Comparison of ENCODE assay signal across 8 cellular contexts in genomic region chr2:45860136-45861106, GRCh38.
DNase-seq lines count a peak whose midpoint lies in the region; ATAC-seq and TF ChIP-seq lines count a peak whose summit lies in the region.

No MANE protein-coding gene starts in this region.

- H4K5ac ChIP-seq in IMR-90 (ENCODE audit: low read depth, low read length) = no peak overlapping the region; the same call in 1 of the 2 replicates

- H3K9me1 ChIP-seq in IMR-90 (ENCODE audit: insufficient read depth, low read length) = 0 out of 2 replicates have a peak, but pooled peaks cover 3% of the 10 kb centered on the region

- no peak overlapping the region for H2BK20ac ChIP-seq in IMR-90 (ENCODE audit: low read depth, low read length)

- no peaks in the 10 kb centered on the region for H3K36me3 ChIP-seq in CD4-positive, alpha-beta memory T cell (ENCODE audit: insufficient read depth, low read length)
- no peaks in the 10 kb centered on the region for H3K36me3 ChIP-seq in IMR-90 (ENCODE audit: control insufficient read depth, insufficient read depth, low read length)

- H4K8ac ChIP-seq in IMR-90 (ENCODE audit: low read depth in 2 of 2, low read length in 2 of 2) = peak overlapping the region; percentile 32 to 34; a peak in 1 of 4 replicates

- no peak for TF ChIP-seq RAD21 in IMR-90 (IDR thresholded peaks at IDR 0.05; ENCODE audit: low read length)

- no peak overlapping the region for H2BK5ac ChIP-seq in IMR-90 (ENCODE audit: low read depth, low read length, poor library complexity, severe bottlenecking)

- peak overlapping the region in 5 of 7 donors; percentile 80 to 85 (median 83) for H3K27ac Mint-ChIP-seq in CD4-positive, alpha-beta memory T cell
- H3K27ac Mint-ChIP-seq in activated naive CD4-positive, alpha-beta T cell treated with anti-CD3 and anti-CD28 coated beads, Interleukin-2, amount 50 U/mL, for 72 hours = peak overlapping the region; percentile 75 to 90

- WGBS in IMR-90 (ENCODE audit: extremely low coverage in 2 of 2, insufficient read length in 1 of 2), 2 experiments = 0% methylated on average over 5 of the region's 8 CpGs; no CpG with 5 or more reads in 1 of the 2 experiments

- H4K91ac ChIP-seq in IMR-90 (ENCODE audit: insufficient read depth, low read depth, low read length) = no peak overlapping the region; the same call in 1 of the 2 replicates

- H3K56ac ChIP-seq in IMR-90 (ENCODE audit: extremely low read depth, insufficient read depth, low read length) = no peak overlapping the region

- H3K18ac ChIP-seq in IMR-90 (ENCODE audit: low read depth, low read length) = peak overlapping the region; percentile 14

- 0 out of 2 replicates have a peak overlapping the region, but pooled peaks have one; percentile 19 for H3K4ac ChIP-seq in IMR-90 (ENCODE audit: low read depth, low read length)

- CTCF ChIA-PET in CD4-positive, alpha-beta memory T cell (lab: Charles Lee; ENCODE audit: partially characterized antibody) = no interaction called here
- CTCF ChIA-PET in IMR-90 (lab: Yijun Ruan, JAX) (no interaction called here), RWPE1 (lab: Yijun Ruan, JAX) (no interaction called here)

- dilution Hi-C loops in IMR-90 (cut with HindIII; ENCODE audit: low sequenced_read_pairs, unreplicated experiment) = no loop called here

- peak overlapping the region; percentile 17 for H2AK9ac ChIP-seq in IMR-90 (replicated peaks; ENCODE audit: low read depth, low read length, poor library complexity)

- H4K20me1 ChIP-seq in IMR-90 (ENCODE audit: insufficient read depth, low read length) = no peaks in the 10 kb centered on the region

- POLR2A ChIA-PET in CD4-positive, alpha-beta memory T cell (lab: Charles Lee; ENCODE audit: partially characterized antibody) = no interaction called here
- POLR2A ChIA-PET in IMR-90 (lab: Charles Lee; ENCODE audit: unreplicated experiment) (no interaction called here), RWPE1 (lab: Yijun Ruan, JAX; ENCODE audit: low non-redundant PET) (no interaction called here)

- H3K27me3 ChIP-seq in CD4-positive, alpha-beta memory T cell (ENCODE audit: insufficient read depth, low read length) = no peaks in the 10 kb centered on the region
- H3K27me3 ChIP-seq in IMR-90 (ENCODE audit: control insufficient read depth, insufficient read depth, low read length) = no peaks in the 10 kb centered on the region

- H2BK120ac ChIP-seq in IMR-90 (ENCODE audit: low read depth, low read length) = no peak overlapping the region

- peaks cover 18% of the 10 kb centered on the region for H3K4me1 ChIP-seq in CD4-positive, alpha-beta memory T cell (ENCODE audit: insufficient read depth, low read length)
- H3K4me1 ChIP-seq in IMR-90 (ENCODE audit: control insufficient read depth, insufficient read depth, low read length) = peaks cover 3% of the 10 kb centered on the region; the same call in 1 of the 2 replicates

- H3K27ac ChIP-seq in CD4-positive, alpha-beta memory T cell (ENCODE audit: low read depth, low read length) = no peak overlapping the region
- H3K27ac ChIP-seq in IMR-90 (ENCODE audit: insufficient read depth, low read length) (peak overlapping the region; percentile 37; the same call in 1 of the 2 replicates), RWPE1 (no peak overlapping the region)

- in situ Hi-C loops in IMR-90 (cut with MboI; ENCODE audit: low sequenced_read_pairs) = no loop called here

- no peak for TF ChIP-seq POLR2A in IMR-90 (IDR thresholded peaks at IDR 0.05; ENCODE audit: low read depth, low read length)

- H3K4me3 Mint-ChIP-seq in CD4-positive, alpha-beta memory T cell = peak overlapping the region; percentile 75 to 92 (median 82)

- no peak overlapping the region for H2BK15ac ChIP-seq in IMR-90 (ENCODE audit: low read depth, low read length)

- H3K9me3 ChIP-seq in CD4-positive, alpha-beta memory T cell (ENCODE audit: control insufficient read depth in 1 of 2, low read length in 2 of 2) = no peaks in the 10 kb centered on the region
- H3K9me3 ChIP-seq in IMR-90 (ENCODE audit: control insufficient read depth, insufficient read depth, low read length) = no peaks in the 10 kb centered on the region

- peaks cover 0 to 4% of the 10 kb centered on the region in 2 donors for H3K36me3 Mint-ChIP-seq in CD4-positive, alpha-beta memory T cell
- H3K36me3 Mint-ChIP-seq in activated naive CD4-positive, alpha-beta T cell treated with anti-CD3 and anti-CD28 coated beads, Interleukin-2, amount 50 U/mL, for 72 hours = no peaks in the 10 kb centered on the region

- intact Hi-C loops in CD4-positive, alpha-beta memory T cell (cut with micrococcal nuclease) = no loop called here
- intact Hi-C loops in IMR-90 (cut with micrococcal nuclease) = loop anchor here (5.0 kb wide), 1 partner anchor 77 kb away; no protein-coding TSS in a partner anchor
- intact Hi-C loops in left cardiac atrium (cut with DNase I) = no loop called here
- intact Hi-C loops in sciatic nerve (cut with DNase I) = no loop called here

- H2AFZ ChIP-seq in IMR-90 (replicated peaks; ENCODE audit: low read length, poor library complexity) = peak overlapping the region; percentile 69

- no peak overlapping the region for H2AK5ac ChIP-seq in IMR-90 (ENCODE audit: low read depth, low read length)

- peak overlapping the region; percentile 91 for H3K4me2 ChIP-seq in IMR-90 (ENCODE audit: low read depth, low read length)

- H3K4me3 ChIP-seq in CD4-positive, alpha-beta memory T cell (ENCODE audit: low read length in 2 of 2) = peak overlapping the region in 1 of 2 donors; percentile 22
- peak overlapping the region; percentile 20 for H3K4me3 ChIP-seq in IMR-90 (ENCODE audit: insufficient read depth, low read depth, low read length)

- peak overlapping the region; percentile 5 for H3K14ac ChIP-seq in IMR-90 (replicated peaks; ENCODE audit: low read depth, low read length)

- TF ChIP-seq CTCF in IMR-90 (conservative IDR thresholded peaks at IDR 0.05; ENCODE audit: low read depth, low read length) (no peak), RWPE1 (conservative IDR thresholded peaks at IDR 0.05; ENCODE audit: low read depth) (no peak), GM10266 (IDR thresholded peaks at IDR 0.05; ENCODE audit: control insufficient read depth, insufficient read depth, low read depth, missing control alignments) (no peak)

- H3K9ac ChIP-seq in IMR-90 (ENCODE audit: low read depth, low read length) = peak overlapping the region; percentile 72

- ATAC-seq in IMR-90 (ENCODE audit: low read depth) = peak; percentile 79
- ATAC-seq in activated naive CD4-positive, alpha-beta T cell treated with anti-CD3 and anti-CD28 coated beads, Interleukin-2, amount 50 U/mL, for 72 hours = peak; percentile 58 to 60
- ATAC-seq in left cardiac atrium = peak; percentile 74 to 78
- ATAC-seq in sciatic nerve = peak; percentile 95
- no peak for ATAC-seq in GM18867 (IDR thresholded peaks at IDR 0.05; ENCODE audit: unreplicated experiment)

- peak in 4 of 5 donors; percentile 10 to 22 (median 17) for DNase-seq in CD4-positive, alpha-beta memory T cell
- DNase-seq in IMR-90 = peak; percentile 38
- peak in 1 of 2 donors; percentile 26 for DNase-seq in activated naive CD4-positive, alpha-beta T cell treated with anti-CD3 and anti-CD28 coated beads, Interleukin-2, amount 50 U/mL, for 72 hours (ENCODE audit: low spot score in 2 of 2)
- DNase-seq in left cardiac atrium = peak; percentile 73
- peak; percentile 82 for DNase-seq in sciatic nerve (ENCODE audit: low spot score)
- DNase-seq in RWPE1 (ENCODE audit: low spot score) = no peak
- DNase-seq in GM10266 (ENCODE audit: extremely low spot score) = no peak

- H3K9me3 Mint-ChIP-seq in CD4-positive, alpha-beta memory T cell = no peaks in the 10 kb centered on the region
- peaks cover 0 to 5% of the 10 kb centered on the region in 2 donors for H3K9me3 Mint-ChIP-seq in activated naive CD4-positive, alpha-beta T cell treated with anti-CD3 and anti-CD28 coated beads, Interleukin-2, amount 50 U/mL, for 72 hours

- H3K79me1 ChIP-seq in IMR-90 (ENCODE audit: low read depth in 1 of 2, low read length in 2 of 2) = peaks cover 0 to 3% of the 10 kb centered on the region in 2 experiments; a peak in 2 of 4 replicates

- no peaks in the 10 kb centered on the region for H3K27me3 Mint-ChIP-seq in CD4-positive, alpha-beta memory T cell

- peaks cover 19 to 27% (median 24%) of the 10 kb centered on the region in 4 donors for H3K4me1 Mint-ChIP-seq in CD4-positive, alpha-beta memory T cell

- peak overlapping the region; percentile 11 for H3K23ac ChIP-seq in IMR-90 (ENCODE audit: low read depth, low read length)

- BruUV-seq in IMR-90 (replicated peaks; lab: Mats Ljungman, UMichigan) = no TSS peak

TF ChIP-seq in IMR-90, 13 proteins besides CTCF, POLR2A, EP300 and RAD21:
- TF ChIP-seq SMC3 (IDR thresholded peaks at IDR 0.05; ENCODE audit: low read depth, low read length) = no peak
- TF ChIP-seq USF2 (IDR thresholded peaks at IDR 0.05; ENCODE audit: low read depth, low read length) = no peak
- no peak for TF ChIP-seq FOS (IDR thresholded peaks at IDR 0.05; ENCODE audit: low read depth, low read length)
- TF ChIP-seq BHLHE40 (IDR thresholded peaks at IDR 0.05; ENCODE audit: low read depth, low read length) = no peak
- TF ChIP-seq RCOR1 (IDR thresholded peaks at IDR 0.05; ENCODE audit: insufficient replicate concordance, low read length) = no peak
- no peak for TF ChIP-seq CEBPB (IDR thresholded peaks at IDR 0.05; ENCODE audit: low read depth, low read length)
- no peak for TF ChIP-seq ELK1 (IDR thresholded peaks at IDR 0.05; ENCODE audit: borderline replicate concordance, low read depth, low read length)
- no peak for TF ChIP-seq NFE2L2 (IDR thresholded peaks at IDR 0.05; ENCODE audit: low read depth, low read length)

Comparison
In these comparisons a context has a peak if more than half of its experiments do, and no peak if none do; other contexts are left out.
1. DNase-seq: peak in CD4-positive, alpha-beta memory T cell (4 of 5), IMR-90 (single experiment), left cardiac atrium (single experiment) and sciatic nerve (single experiment); none in RWPE1 (single experiment) and GM10266 (single experiment).